Comparison of ENCODE assay signal across 1 cellular context in the genomic region with DNA sequence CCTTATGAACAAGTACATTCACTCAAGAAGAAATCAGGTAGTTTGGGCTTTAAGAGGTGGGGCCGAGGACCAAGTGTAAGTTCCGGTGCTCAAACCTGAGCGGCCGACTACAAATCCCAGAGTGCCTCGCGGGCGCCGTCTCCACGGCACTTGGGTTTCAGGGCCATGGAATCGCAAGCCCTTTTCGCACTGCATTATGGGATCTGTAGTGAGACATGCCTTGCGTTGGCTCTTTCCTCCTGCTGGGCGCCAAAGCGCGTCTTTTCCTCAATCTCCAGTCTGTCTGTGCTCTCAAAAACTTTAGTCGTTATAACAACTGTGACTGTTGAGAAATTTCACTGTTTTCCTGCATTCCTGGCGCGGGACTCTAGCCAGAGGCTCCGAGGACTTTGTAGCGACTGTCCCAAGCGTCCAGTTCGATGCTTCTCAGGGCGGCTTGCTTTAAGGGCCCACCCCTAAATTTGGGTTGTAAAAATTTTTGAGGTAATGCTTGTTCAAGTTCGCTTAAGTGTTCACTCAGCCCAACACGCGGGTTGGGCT.
TF ChIP-seq lines count a peak whose summit lies in the region.

No MANE protein-coding gene starts in this region.

TF ChIP-seq in GM12878, 131 proteins besides CTCF, POLR2A, EP300 and RAD21 (continued from another document and continues in another):
- TF ChIP-seq, protein P1, sequence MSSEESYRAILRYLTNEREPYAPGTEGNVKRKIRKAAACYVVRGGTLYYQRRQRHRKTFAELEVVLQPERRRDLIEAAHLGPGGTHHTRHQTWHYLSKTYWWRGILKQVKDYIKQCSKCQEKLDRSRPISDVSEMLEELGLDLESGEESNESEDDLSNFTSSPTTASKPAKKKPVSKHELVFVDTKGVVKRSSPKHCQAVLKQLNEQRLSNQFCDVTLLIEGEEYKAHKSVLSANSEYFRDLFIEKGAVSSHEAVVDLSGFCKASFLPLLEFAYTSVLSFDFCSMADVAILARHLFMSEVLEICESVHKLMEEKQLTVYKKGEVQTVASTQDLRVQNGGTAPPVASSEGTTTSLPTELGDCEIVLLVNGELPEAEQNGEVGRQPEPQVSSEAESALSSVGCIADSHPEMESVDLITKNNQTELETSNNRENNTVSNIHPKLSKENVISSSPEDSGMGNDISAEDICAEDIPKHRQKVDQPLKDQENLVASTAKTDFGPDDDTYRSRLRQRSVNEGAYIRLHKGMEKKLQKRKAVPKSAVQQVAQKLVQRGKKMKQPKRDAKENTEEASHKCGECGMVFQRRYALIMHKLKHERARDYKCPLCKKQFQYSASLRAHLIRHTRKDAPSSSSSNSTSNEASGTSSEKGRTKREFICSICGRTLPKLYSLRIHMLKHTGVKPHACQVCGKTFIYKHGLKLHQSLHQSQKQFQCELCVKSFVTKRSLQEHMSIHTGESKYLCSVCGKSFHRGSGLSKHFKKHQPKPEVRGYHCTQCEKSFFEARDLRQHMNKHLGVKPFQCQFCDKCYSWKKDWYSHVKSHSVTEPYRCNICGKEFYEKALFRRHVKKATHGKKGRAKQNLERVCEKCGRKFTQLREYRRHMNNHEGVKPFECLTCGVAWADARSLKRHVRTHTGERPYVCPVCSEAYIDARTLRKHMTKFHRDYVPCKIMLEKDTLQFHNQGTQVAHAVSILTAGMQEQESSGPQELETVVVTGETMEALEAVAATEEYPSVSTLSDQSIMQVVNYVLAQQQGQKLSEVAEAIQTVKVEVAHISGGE (CRISPR knock-in tag; IDR thresholded peaks at IDR 0.05) = no peak
- TF ChIP-seq, protein P2, sequence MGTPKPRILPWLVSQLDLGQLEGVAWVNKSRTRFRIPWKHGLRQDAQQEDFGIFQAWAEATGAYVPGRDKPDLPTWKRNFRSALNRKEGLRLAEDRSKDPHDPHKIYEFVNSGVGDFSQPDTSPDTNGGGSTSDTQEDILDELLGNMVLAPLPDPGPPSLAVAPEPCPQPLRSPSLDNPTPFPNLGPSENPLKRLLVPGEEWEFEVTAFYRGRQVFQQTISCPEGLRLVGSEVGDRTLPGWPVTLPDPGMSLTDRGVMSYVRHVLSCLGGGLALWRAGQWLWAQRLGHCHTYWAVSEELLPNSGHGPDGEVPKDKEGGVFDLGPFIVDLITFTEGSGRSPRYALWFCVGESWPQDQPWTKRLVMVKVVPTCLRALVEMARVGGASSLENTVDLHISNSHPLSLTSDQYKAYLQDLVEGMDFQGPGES (IDR thresholded peaks at IDR 0.05) = no peak
- TF ChIP-seq, protein P3, sequence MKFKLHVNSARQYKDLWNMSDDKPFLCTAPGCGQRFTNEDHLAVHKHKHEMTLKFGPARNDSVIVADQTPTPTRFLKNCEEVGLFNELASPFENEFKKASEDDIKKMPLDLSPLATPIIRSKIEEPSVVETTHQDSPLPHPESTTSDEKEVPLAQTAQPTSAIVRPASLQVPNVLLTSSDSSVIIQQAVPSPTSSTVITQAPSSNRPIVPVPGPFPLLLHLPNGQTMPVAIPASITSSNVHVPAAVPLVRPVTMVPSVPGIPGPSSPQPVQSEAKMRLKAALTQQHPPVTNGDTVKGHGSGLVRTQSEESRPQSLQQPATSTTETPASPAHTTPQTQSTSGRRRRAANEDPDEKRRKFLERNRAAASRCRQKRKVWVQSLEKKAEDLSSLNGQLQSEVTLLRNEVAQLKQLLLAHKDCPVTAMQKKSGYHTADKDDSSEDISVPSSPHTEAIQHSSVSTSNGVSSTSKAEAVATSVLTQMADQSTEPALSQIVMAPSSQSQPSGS (IDR thresholded peaks at IDR 0.05; ENCODE audit: low read length) = no peak
- TF ChIP-seq CHD1 (IDR thresholded peaks at IDR 0.05; ENCODE audit: low read depth, low read length) = no peak
- TF ChIP-seq, protein P4, sequence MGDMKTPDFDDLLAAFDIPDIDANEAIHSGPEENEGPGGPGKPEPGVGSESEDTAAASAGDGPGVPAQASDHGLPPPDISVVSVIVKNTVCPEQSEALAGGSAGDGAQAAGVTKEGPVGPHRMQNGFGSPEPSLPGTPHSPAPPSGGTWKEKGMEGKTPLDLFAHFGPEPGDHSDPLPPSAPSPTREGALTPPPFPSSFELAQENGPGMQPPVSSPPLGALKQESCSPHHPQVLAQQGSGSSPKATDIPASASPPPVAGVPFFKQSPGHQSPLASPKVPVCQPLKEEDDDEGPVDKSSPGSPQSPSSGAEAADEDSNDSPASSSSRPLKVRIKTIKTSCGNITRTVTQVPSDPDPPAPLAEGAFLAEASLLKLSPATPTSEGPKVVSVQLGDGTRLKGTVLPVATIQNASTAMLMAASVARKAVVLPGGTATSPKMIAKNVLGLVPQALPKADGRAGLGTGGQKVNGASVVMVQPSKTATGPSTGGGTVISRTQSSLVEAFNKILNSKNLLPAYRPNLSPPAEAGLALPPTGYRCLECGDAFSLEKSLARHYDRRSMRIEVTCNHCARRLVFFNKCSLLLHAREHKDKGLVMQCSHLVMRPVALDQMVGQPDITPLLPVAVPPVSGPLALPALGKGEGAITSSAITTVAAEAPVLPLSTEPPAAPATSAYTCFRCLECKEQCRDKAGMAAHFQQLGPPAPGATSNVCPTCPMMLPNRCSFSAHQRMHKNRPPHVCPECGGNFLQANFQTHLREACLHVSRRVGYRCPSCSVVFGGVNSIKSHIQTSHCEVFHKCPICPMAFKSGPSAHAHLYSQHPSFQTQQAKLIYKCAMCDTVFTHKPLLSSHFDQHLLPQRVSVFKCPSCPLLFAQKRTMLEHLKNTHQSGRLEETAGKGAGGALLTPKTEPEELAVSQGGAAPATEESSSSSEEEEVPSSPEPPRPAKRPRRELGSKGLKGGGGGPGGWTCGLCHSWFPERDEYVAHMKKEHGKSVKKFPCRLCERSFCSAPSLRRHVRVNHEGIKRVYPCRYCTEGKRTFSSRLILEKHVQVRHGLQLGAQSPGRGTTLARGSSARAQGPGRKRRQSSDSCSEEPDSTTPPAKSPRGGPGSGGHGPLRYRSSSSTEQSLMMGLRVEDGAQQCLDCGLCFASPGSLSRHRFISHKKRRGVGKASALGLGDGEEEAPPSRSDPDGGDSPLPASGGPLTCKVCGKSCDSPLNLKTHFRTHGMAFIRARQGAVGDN (IDR thresholded peaks at IDR 0.05) = no peak
- no peak for TF ChIP-seq SUPT20H (IDR thresholded peaks at IDR 0.05; ENCODE audit: borderline replicate concordance, control insufficient read depth, low read depth, low read length)
- TF ChIP-seq, protein P5, sequence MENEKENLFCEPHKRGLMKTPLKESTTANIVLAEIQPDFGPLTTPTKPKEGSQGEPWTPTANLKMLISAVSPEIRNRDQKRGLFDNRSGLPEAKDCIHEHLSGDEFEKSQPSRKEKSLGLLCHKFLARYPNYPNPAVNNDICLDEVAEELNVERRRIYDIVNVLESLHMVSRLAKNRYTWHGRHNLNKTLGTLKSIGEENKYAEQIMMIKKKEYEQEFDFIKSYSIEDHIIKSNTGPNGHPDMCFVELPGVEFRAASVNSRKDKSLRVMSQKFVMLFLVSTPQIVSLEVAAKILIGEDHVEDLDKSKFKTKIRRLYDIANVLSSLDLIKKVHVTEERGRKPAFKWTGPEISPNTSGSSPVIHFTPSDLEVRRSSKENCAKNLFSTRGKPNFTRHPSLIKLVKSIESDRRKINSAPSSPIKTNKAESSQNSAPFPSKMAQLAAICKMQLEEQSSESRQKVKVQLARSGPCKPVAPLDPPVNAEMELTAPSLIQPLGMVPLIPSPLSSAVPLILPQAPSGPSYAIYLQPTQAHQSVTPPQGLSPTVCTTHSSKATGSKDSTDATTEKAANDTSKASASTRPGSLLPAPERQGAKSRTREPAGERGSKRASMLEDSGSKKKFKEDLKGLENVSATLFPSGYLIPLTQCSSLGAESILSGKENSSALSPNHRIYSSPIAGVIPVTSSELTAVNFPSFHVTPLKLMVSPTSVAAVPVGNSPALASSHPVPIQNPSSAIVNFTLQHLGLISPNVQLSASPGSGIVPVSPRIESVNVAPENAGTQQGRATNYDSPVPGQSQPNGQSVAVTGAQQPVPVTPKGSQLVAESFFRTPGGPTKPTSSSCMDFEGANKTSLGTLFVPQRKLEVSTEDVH (IDR thresholded peaks at IDR 0.05; ENCODE audit: low read depth, partially characterized antibody) = peak; percentile 41
- TF ChIP-seq, protein P6, sequence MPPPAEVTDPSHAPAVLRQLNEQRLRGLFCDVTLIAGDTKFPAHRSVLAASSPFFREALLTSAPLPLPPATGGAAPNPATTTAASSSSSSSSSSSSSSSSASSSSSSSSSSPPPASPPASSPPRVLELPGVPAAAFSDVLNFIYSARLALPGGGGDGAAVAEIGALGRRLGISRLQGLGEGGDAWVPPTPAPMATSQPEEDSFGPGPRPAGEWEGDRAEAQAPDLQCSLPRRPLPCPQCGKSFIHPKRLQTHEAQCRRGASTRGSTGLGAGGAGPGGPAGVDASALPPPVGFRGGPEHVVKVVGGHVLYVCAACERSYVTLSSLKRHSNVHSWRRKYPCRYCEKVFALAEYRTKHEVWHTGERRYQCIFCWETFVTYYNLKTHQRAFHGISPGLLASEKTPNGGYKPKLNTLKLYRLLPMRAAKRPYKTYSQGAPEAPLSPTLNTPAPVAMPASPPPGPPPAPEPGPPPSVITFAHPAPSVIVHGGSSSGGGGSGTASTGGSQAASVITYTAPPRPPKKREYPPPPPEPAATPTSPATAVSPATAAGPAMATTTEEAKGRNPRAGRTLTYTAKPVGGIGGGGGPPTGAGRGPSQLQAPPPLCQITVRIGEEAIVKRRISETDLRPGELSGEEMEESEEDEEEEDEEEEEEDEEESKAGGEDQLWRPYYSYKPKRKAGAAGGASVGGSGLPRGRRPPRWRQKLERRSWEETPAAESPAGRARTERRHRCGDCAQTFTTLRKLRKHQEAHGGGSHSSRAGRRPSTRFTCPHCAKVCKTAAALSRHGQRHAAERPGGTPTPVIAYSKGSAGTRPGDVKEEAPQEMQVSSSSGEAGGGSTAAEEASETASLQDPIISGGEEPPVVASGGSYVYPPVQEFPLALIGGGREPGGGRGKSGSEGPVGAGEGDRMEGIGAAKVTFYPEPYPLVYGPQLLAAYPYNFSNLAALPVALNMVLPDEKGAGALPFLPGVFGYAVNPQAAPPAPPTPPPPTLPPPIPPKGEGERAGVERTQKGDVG (CRISPR knock-in tag; IDR thresholded peaks at IDR 0.05) = no peak
- TF ChIP-seq, protein P7, sequence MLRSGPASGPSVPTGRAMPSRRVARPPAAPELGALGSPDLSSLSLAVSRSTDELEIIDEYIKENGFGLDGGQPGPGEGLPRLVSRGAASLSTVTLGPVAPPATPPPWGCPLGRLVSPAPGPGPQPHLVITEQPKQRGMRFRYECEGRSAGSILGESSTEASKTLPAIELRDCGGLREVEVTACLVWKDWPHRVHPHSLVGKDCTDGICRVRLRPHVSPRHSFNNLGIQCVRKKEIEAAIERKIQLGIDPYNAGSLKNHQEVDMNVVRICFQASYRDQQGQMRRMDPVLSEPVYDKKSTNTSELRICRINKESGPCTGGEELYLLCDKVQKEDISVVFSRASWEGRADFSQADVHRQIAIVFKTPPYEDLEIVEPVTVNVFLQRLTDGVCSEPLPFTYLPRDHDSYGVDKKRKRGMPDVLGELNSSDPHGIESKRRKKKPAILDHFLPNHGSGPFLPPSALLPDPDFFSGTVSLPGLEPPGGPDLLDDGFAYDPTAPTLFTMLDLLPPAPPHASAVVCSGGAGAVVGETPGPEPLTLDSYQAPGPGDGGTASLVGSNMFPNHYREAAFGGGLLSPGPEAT (IDR thresholded peaks at IDR 0.05; ENCODE audit: low read depth) = peak; percentile 71
- TF ChIP-seq YY1 (IDR thresholded peaks at IDR 0.05; ENCODE audit: low read depth, low read length) = peak; percentile 69
- TF ChIP-seq DPF2 (IDR thresholded peaks at IDR 0.05) = no peak
- no peak for TF ChIP-seq NR2F1 (conservative IDR thresholded peaks at IDR 0.05)
- TF ChIP-seq, protein P8, sequence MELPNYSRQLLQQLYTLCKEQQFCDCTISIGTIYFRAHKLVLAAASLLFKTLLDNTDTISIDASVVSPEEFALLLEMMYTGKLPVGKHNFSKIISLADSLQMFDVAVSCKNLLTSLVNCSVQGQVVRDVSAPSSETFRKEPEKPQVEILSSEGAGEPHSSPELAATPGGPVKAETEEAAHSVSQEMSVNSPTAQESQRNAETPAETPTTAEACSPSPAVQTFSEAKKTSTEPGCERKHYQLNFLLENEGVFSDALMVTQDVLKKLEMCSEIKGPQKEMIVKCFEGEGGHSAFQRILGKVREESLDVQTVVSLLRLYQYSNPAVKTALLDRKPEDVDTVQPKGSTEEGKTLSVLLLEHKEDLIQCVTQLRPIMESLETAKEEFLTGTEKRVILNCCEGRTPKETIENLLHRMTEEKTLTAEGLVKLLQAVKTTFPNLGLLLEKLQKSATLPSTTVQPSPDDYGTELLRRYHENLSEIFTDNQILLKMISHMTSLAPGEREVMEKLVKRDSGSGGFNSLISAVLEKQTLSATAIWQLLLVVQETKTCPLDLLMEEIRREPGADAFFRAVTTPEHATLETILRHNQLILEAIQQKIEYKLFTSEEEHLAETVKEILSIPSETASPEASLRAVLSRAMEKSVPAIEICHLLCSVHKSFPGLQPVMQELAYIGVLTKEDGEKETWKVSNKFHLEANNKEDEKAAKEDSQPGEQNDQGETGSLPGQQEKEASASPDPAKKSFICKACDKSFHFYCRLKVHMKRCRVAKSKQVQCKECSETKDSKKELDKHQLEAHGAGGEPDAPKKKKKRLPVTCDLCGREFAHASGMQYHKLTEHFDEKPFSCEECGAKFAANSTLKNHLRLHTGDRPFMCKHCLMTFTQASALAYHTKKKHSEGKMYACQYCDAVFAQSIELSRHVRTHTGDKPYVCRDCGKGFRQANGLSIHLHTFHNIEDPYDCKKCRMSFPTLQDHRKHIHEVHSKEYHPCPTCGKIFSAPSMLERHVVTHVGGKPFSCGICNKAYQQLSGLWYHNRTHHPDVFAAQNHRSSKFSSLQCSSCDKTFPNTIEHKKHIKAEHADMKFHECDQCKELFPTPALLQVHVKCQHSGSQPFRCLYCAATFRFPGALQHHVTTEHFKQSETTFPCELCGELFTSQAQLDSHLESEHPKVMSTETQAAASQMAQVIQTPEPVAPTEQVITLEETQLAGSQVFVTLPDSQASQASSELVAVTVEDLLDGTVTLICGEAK (IDR thresholded peaks at IDR 0.05; ENCODE audit: borderline replicate concordance) = peak; percentile 70; the same call in 1 of the 2 replicates
- TF ChIP-seq, protein P9, sequence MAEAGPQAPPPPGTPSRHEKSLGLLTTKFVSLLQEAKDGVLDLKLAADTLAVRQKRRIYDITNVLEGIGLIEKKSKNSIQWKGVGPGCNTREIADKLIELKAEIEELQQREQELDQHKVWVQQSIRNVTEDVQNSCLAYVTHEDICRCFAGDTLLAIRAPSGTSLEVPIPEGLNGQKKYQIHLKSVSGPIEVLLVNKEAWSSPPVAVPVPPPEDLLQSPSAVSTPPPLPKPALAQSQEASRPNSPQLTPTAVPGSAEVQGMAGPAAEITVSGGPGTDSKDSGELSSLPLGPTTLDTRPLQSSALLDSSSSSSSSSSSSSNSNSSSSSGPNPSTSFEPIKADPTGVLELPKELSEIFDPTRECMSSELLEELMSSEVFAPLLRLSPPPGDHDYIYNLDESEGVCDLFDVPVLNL (IDR thresholded peaks at IDR 0.05; ENCODE audit: low read depth, low read length) = 0 out of 2 replicates have a peak, but pooled peaks have one; percentile 23
- no peak for TF ChIP-seq RAD51 (IDR thresholded peaks at IDR 0.05)
- TF ChIP-seq WRNIP1 (IDR thresholded peaks at IDR 0.05; ENCODE audit: borderline replicate concordance, low read depth, low read length) = no peak
- TF ChIP-seq TCF12 (IDR thresholded peaks at IDR 0.05; ENCODE audit: low read depth, low read length) = no peak
- TF ChIP-seq IKZF1 (conservative IDR thresholded peaks at IDR 0.05) = peak; percentile 75
- no peak for TF ChIP-seq SMC3 (IDR thresholded peaks at IDR 0.05; ENCODE audit: borderline replicate concordance, low read length)
- TF ChIP-seq POLR2AphosphoS5 (IDR thresholded peaks at IDR 0.05; ENCODE audit: low read length) = no peak
- TF ChIP-seq RCOR1 (conservative IDR thresholded peaks at IDR 0.05; ENCODE audit: low read depth, low read length) = no peak
- TF ChIP-seq MEF2A (IDR thresholded peaks at IDR 0.05; ENCODE audit: insufficient read depth, low read depth, low read length) = no peak
- TF ChIP-seq NBN (IDR thresholded peaks at IDR 0.05) = no peak; the same call in 1 of the 2 replicates
- no peak for TF ChIP-seq TAF1 (IDR thresholded peaks at IDR 0.05; ENCODE audit: borderline replicate concordance, low read depth, low read length)
- TF ChIP-seq IKZF2 (IDR thresholded peaks at IDR 0.05) = no peak
- no peak for TF ChIP-seq KLF5 (IDR thresholded peaks at IDR 0.05; ENCODE audit: partially characterized antibody)
- TF ChIP-seq PML (IDR thresholded peaks at IDR 0.05; ENCODE audit: low read length) = no peak
- TF ChIP-seq NR2C1 (IDR thresholded peaks at IDR 0.05) = peak; percentile 76
- TF ChIP-seq MTA2 (IDR thresholded peaks at IDR 0.05; ENCODE audit: low read depth) = no peak
